Comparison of ENCODE assay signal across 13 cellular contexts in genomic region chr18:22521026-22521707, GRCh38.
"Had no signal": no experiment of that assay in that cellular context is flagged by ENCODE, and none has a peak within 500 bp of the region (broad histone marks: within the 10 kb centered on the region; RNA-seq: fewer than 3 reads in every experiment).

No MANE protein-coding gene starts in this region.

- H3K4me1 Mint-ChIP-seq: naive B cell had no signal

- H3K36me3 Mint-ChIP-seq: naive B cell had no signal

- H3K4me3 Mint-ChIP-seq: activated B cell treated with CpG ODN at 0.5 μM for 24 hours; activated CD8-positive, alpha-beta T cell treated with anti-CD3 and anti-CD28 coated beads, Interleukin-2, amount 10 ng/mL, durations not matched to agents 7 days and 5 days; activated T-helper 1 cell treated with anti-CD3 and anti-CD28 coated beads, Interleukin-12 subunit alpha, Interleukin-12 subunit beta, Interleukin-2, Interleukin-4 antibody, amounts not matched to agents 30 ng/mL and 10 ng/mL and 1 ng/mL, durations not matched to agents 14 hours and 24 hours and 36 hours; naive B cell had no signal

- DNase-seq: activated B cell treated with CpG ODN at 0.5 μM for 24 hours; activated CD4-positive, alpha-beta T cell treated with anti-CD3 and anti-CD28 coated beads for 48 hours; activated CD8-positive, alpha-beta memory T cell treated with anti-CD3 and anti-CD28 coated beads, Interleukin-2, amount 50 U/mL, for 48 hours; activated CD8-positive, alpha-beta T cell treated with anti-CD3 and anti-CD28 coated beads, Interleukin-2, amount 10 ng/mL, durations not matched to agents 7 days and 5 days; activated naive CD4-positive, alpha-beta T cell treated with Interleukin-2 at 50 U/mL for 16 hours; aorta; naive B cell; stimulated activated CD4-positive, alpha-beta T cell treated with anti-CD3 and anti-CD28 coated beads, Interleukin-2, amount 100 ng/mL, for 48 hours; stimulated activated naive CD4-positive, alpha-beta T cell; T-helper 1 cell; tibial artery had no signal

- H3K27me3 ChIP-seq: gastroesophageal sphincter, tibial artery had no signal

- H3K27ac Mint-ChIP-seq: activated B cell treated with CpG ODN at 0.5 μM for 24 hours; activated CD8-positive, alpha-beta T cell treated with anti-CD3 and anti-CD28 coated beads, Interleukin-2, amount 10 ng/mL, durations not matched to agents 7 days and 5 days; activated T-helper 1 cell treated with anti-CD3 and anti-CD28 coated beads, Interleukin-12 subunit alpha, Interleukin-12 subunit beta, Interleukin-2, Interleukin-4 antibody, amounts not matched to agents 30 ng/mL and 10 ng/mL and 1 ng/mL, durations not matched to agents 14 hours and 24 hours and 36 hours; naive B cell had no signal

- H3K4me1 ChIP-seq: gastroesophageal sphincter had no signal

- H3K4me3 ChIP-seq: gastroesophageal sphincter, tibial artery had no signal

- H3K27me3 Mint-ChIP-seq: naive B cell had no signal

- H3K9me3 Mint-ChIP-seq: activated B cell treated with CpG ODN at 0.5 μM for 24 hours; activated T-helper 1 cell treated with anti-CD3 and anti-CD28 coated beads, Interleukin-12 subunit alpha, Interleukin-12 subunit beta, Interleukin-2, Interleukin-4 antibody, amounts not matched to agents 30 ng/mL and 10 ng/mL and 1 ng/mL, durations not matched to agents 14 hours and 24 hours and 36 hours had no signal

- H3K27ac ChIP-seq: gastroesophageal sphincter, tibial artery had no signal

- ATAC-seq: activated CD8-positive, alpha-beta T cell treated with anti-CD3 and anti-CD28 coated beads, Interleukin-2, amount 10 ng/mL, durations not matched to agents 7 days and 5 days; gastroesophageal sphincter had no signal

- H3K36me3 ChIP-seq: gastroesophageal sphincter, tibial artery had no signal

- H3K9me3 ChIP-seq: gastroesophageal sphincter, tibial artery had no signal
